30 cellular contexts compared by ENCODE assay signal in the genomic region with DNA sequence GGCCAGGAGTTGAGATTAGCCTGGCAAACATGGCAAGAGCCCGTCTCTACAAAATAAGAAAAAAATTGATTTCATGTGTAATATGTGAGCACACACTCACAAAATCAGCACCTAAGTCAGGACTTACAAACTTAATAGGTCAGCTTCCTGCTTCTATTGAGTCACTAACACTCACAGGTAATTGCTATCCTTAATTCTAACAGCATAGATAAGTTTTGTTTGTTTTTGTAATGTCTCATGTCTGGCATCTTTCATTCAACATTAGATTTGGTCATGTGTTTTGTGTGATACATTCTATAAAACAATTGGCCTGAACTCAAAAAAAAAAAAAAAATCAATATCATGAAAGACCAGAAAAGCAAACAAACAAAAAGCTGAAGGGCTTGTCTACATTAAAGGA.
A peak's percentile ranks its signal among the peaks of the same experiment; 100 is the strongest.
DNase-seq lines count a peak whose midpoint lies in the region; TF ChIP-seq lines count a peak whose summit lies in the region.
"Had no signal": no experiment of that assay in that cellular context is flagged by ENCODE, and none has a peak within 500 bp of the region (broad histone marks: within the 10 kb centered on the region; RNA-seq: fewer than 3 reads in every experiment).

No MANE protein-coding gene starts in this region.

- H3K4me1 Mint-ChIP-seq in endothelial cell (ENCODE audit: unreplicated experiment): peaks cover 16% of the 10 kb centered on the region
- H3K4me1 Mint-ChIP-seq: GM23338, H9, IgD-negative memory B cell had no signal

- peak; percentile 67 for DNase-seq in DMS153 (lab: John Stamatoyannopoulos, UW)
- peak; percentile 65 for DNase-seq in LoVo (ENCODE audit: low spot score)
- peak; percentile 81 for DNase-seq in NCI-H748 (lab: John Stamatoyannopoulos, UW; ENCODE audit: unreplicated experiment)
- DNase-seq in epithelial cell of esophagus (ENCODE audit: low read depth): peak; percentile 75
- no peak for DNase-seq in brain microvascular endothelial cell
- no peak for DNase-seq in caudate nucleus (lab: John Stamatoyannopoulos, UW)
- no peak for DNase-seq in NCI-H1930 (lab: John Stamatoyannopoulos, UW)
- no peak for DNase-seq in endothelial cell (ENCODE audit: low spot score)
- DNase-seq: AML-193; CD4-positive, alpha-beta T cell; DMS79; EL; GF-D8; H9; HFFc6; NCI-H1092 treated with DMSO at 0.1 percent for 48 hours; NCI-H187; NCI-H2227 treated with DMSO at 0.1 percent for 48 hours; NCI-H510A treated with DMSO at 0.1 percent for 48 hours; NCI-H82; NK-92 treated with Interleukin-12 subunit alpha and Interleukin-12 subunit beta, amount 100 ng/mL, for 24 hours; PC-9; Right ventricle myocardium superior; T-helper 2 cell had no signal

- no peak overlapping the region for H3K4me3 Mint-ChIP-seq in endothelial cell (ENCODE audit: unreplicated experiment)
- H3K4me3 Mint-ChIP-seq: CD4-positive, alpha-beta T cell; GM23338; H9; HFFc6; IgD-negative memory B cell had no signal

- in situ Hi-C loops in brain microvascular endothelial cell (cut with HindIII; ENCODE audit: low pct_ligation_motif_present, low sequenced_read_pairs): no loop called here

- no peaks in the 10 kb centered on the region for H3K27me3 ChIP-seq in brain microvascular endothelial cell (replicated peaks)
- H3K27me3 ChIP-seq: BLaER1 treated with 17β-estradiol and CSF1 and Interleukin-3, amounts not matched to agents 10 nM and 100 nM had no signal

- H3K36me3 ChIP-seq in brain microvascular endothelial cell (replicated peaks): no peaks in the 10 kb centered on the region
- H3K36me3 ChIP-seq: BLaER1 treated with 17β-estradiol and CSF1 and Interleukin-3, amounts not matched to agents 10 nM and 100 nM; SJSA1 had no signal

- no peak for TF ChIP-seq CTCF in epithelial cell of esophagus (IDR thresholded peaks at IDR 0.05; ENCODE audit: insufficient read depth, low read depth, low read length, missing control alignments)
- no peak for TF ChIP-seq CTCF in brain microvascular endothelial cell (IDR thresholded peaks at IDR 0.05; ENCODE audit: low read depth, low read length, missing control alignments)
- TF ChIP-seq CTCF in endothelial cell (IDR thresholded peaks at IDR 0.05; ENCODE audit: unreplicated experiment): no peak

- H3K4me3 ChIP-seq in epithelial cell of esophagus (ENCODE audit: low read length) (no peak overlapping the region), brain microvascular endothelial cell (ENCODE audit: low read depth, low read length) (no peak overlapping the region)
- H3K4me3 ChIP-seq: A549; BLaER1 treated with 17β-estradiol and CSF1 and Interleukin-3, amounts not matched to agents 10 nM and 100 nM; GM23338; PC-9; SJSA1 had no signal

- H3K9me3 Mint-ChIP-seq in endothelial cell (ENCODE audit: unreplicated experiment): no peaks in the 10 kb centered on the region
- H3K9me3 Mint-ChIP-seq: CD4-positive, alpha-beta T cell; GM23338; H9; IgD-negative memory B cell had no signal

- no peaks in the 10 kb centered on the region for H3K36me3 Mint-ChIP-seq in endothelial cell (ENCODE audit: low read depth, unreplicated experiment)
- H3K36me3 Mint-ChIP-seq: IgD-negative memory B cell had no signal

- H3K27ac Mint-ChIP-seq in endothelial cell (ENCODE audit: unreplicated experiment): no peak overlapping the region
- H3K27ac Mint-ChIP-seq: CD4-positive, alpha-beta T cell; GM23338; H9; HFFc6; IgD-negative memory B cell had no signal

- H3K27ac ChIP-seq in brain microvascular endothelial cell: no peak overlapping the region
- no peak overlapping the region for H3K27ac ChIP-seq in caudate nucleus (ENCODE audit: low read depth, low read length)
- H3K27ac ChIP-seq: A549; BLaER1 treated with 17β-estradiol and CSF1 and Interleukin-3, amounts not matched to agents 10 nM and 100 nM; KMS-11; PC-9; SJSA1 had no signal

- no peaks in the 10 kb centered on the region for H3K27me3 Mint-ChIP-seq in endothelial cell (ENCODE audit: unreplicated experiment)
- H3K27me3 Mint-ChIP-seq: CD4-positive, alpha-beta T cell had no signal

Comparison
In these comparisons a context has a peak if more than half of its experiments do, and no peak if none do; other contexts are left out.
1. DNase-seq: peak in DMS153 (single experiment), LoVo (single experiment), NCI-H748 (single experiment) and epithelial cell of esophagus (single experiment); none in brain microvascular endothelial cell (single experiment), caudate nucleus (0 of 61), NCI-H1930 (0 of 2) and endothelial cell (single experiment).